12 cellular contexts compared by ENCODE assay signal in genomic region chr1:111571987-111572386, GRCh38. TPM values are rescaled to one million over a fixed set of nuclear protein-coding genes. Genes with fewer than 3 reads are reported as not detected.
DNase-seq lines count a peak whose midpoint lies in the region; ATAC-seq and TF ChIP-seq lines count a peak whose summit lies in the region.
"Had no signal": no experiment of that assay in that cellular context is flagged by ENCODE, and none has a peak within 500 bp of the region (broad histone marks: within the 10 kb centered on the region; RNA-seq: fewer than 3 reads in every experiment).

No MANE protein-coding gene starts in this region.

- H3K27ac ChIP-seq in left lung (no peak overlapping the region), OCI-LY7 (ENCODE audit: low read depth, low read length, poor library complexity, severe bottlenecking) (no peak overlapping the region)
- H3K27ac ChIP-seq: right atrium auricular region had no signal

- no peak overlapping the region for H3K4me3 ChIP-seq in cardiac fibroblast (replicated peaks in 1 of 2; ENCODE audit: low read depth in 2 of 2, low read length in 2 of 2)
- H3K4me3 ChIP-seq in left lung: no peak overlapping the region
- H3K4me3 ChIP-seq in OCI-LY7 (ENCODE audit: low read depth, low read length, poor library complexity, severe bottlenecking): no peak overlapping the region
- H3K4me3 ChIP-seq: right atrium auricular region had no signal

- H3K79me2 ChIP-seq in OCI-LY7 (ENCODE audit: insufficient read depth, low read depth, low read length): no peaks in the 10 kb centered on the region

- POLR2A ChIA-PET in OCI-LY7 (lab: Charles Lee): interaction anchor here (0.6 to 2.1 kb wide), 4 partner anchors 10 to 402 kb away, joined by 3 to 6 read pairs (median 4); no protein-coding TSS in a partner anchor

- H3K27me3 Mint-ChIP-seq in HFFc6 (ENCODE audit: insufficient read depth): no peaks in the 10 kb centered on the region
- H3K27me3 Mint-ChIP-seq: activated CD4-positive, alpha-beta T cell treated with anti-CD3 and anti-CD28 coated beads, Interleukin-2, amount 10 ng/mL, durations not matched to agents 24 days and 14 days had no signal

- no peaks in the 10 kb centered on the region for H3K9me2 ChIP-seq in OCI-LY7 (ENCODE audit: insufficient read depth, low read length)

- CTCF ChIA-PET in OCI-LY7 (lab: Charles Lee; ENCODE audit: unreplicated experiment): no interaction called here

- TF ChIP-seq CTCF in HFFc6 (IDR thresholded peaks at IDR 0.05): no peak
- TF ChIP-seq CTCF in cardiac fibroblast (IDR thresholded peaks at IDR 0.05; ENCODE audit: low read depth, low read length): no peak
- no peak for TF ChIP-seq CTCF in left lung (IDR thresholded peaks at IDR 0.05)
- no peak for TF ChIP-seq CTCF in OCI-LY7 (conservative IDR thresholded peaks at IDR 0.05; ENCODE audit: low read length)

- no peaks in the 10 kb centered on the region for H3K9me3 ChIP-seq in left lung
- H3K9me3 ChIP-seq in OCI-LY7 (ENCODE audit: low read length): no peaks in the 10 kb centered on the region
- H3K9me3 ChIP-seq: right atrium auricular region had no signal

- no peaks in the 10 kb centered on the region for H3K9me3 Mint-ChIP-seq in HFFc6

- H3K4me3 Mint-ChIP-seq in HFFc6: peak overlapping the region; percentile 51; the same call in 1 of the 2 replicates
- H3K4me3 Mint-ChIP-seq: activated CD4-positive, alpha-beta T cell treated with anti-CD3 and anti-CD28 coated beads, Interleukin-2, amount 10 ng/mL, durations not matched to agents 24 days and 14 days; CD14-positive monocyte had no signal

- no peaks in the 10 kb centered on the region for H3K27me3 ChIP-seq in left lung
- H3K27me3 ChIP-seq: right atrium auricular region had no signal

- intact Hi-C loops in left lung (cut with DNase I) (no loop called here), OCI-LY7 (cut with micrococcal nuclease; ENCODE audit: unreplicated experiment) (loop anchor here (5.0 kb wide), 1 partner anchor 85 kb away; no protein-coding TSS in a partner anchor)

- no peaks in the 10 kb centered on the region for H4K20me1 ChIP-seq in OCI-LY7 (ENCODE audit: insufficient read depth, low read length)

- H3K4me1 Mint-ChIP-seq in HFFc6 (ENCODE audit: low read depth): peaks cover 37% of the 10 kb centered on the region
- H3K4me1 Mint-ChIP-seq: CD14-positive monocyte had no signal

- no peaks in the 10 kb centered on the region for H3K36me3 Mint-ChIP-seq in HFFc6 (ENCODE audit: low read depth)
- H3K36me3 Mint-ChIP-seq: CD14-positive monocyte had no signal

- no TSS peak for BruUV-seq in OCI-LY7 (replicated peaks; lab: Mats Ljungman, UMichigan)

- peaks cover 10 to 12% of the 10 kb centered on the region in 2 donors for H3K4me1 ChIP-seq in left lung
- H3K4me1 ChIP-seq in OCI-LY7 (ENCODE audit: insufficient read depth, low read length, poor library complexity, severe bottlenecking): peaks cover 6% of the 10 kb centered on the region

- DNase-seq in AG08395 (ENCODE audit: low spot score) (peak; percentile 82), HFFc6 (peak; percentile 72), cardiac fibroblast (ENCODE audit: low read depth in 2 of 2) (peak; percentile 38 to 62), left lung (no peak), ecto neural progenitor cell (ENCODE audit: low spot score) (no peak), OCI-LY7 (ENCODE audit: low spot score) (no peak), RPMI8226 (no peak), DMS153 treated with DMSO at 0.1 percent for 48 hours (lab: John Stamatoyannopoulos, UW; ENCODE audit: unreplicated experiment) (no peak)
- DNase-seq: activated CD4-positive, alpha-beta T cell treated with anti-CD3 and anti-CD28 coated beads, Interleukin-2, amount 10 ng/mL, durations not matched to agents 24 days and 14 days; NCI-H2029 had no signal

- H2AFZ ChIP-seq in OCI-LY7 (ENCODE audit: low read length): no peak overlapping the region

- ATAC-seq in left lung: peak; percentile 38

- H3K36me3 ChIP-seq in left lung: no peaks in the 10 kb centered on the region
- no peaks in the 10 kb centered on the region for H3K36me3 ChIP-seq in OCI-LY7 (ENCODE audit: insufficient read depth, low read length)
- H3K36me3 ChIP-seq: right atrium auricular region had no signal

- no peak overlapping the region for H3K27ac Mint-ChIP-seq in HFFc6
- H3K27ac Mint-ChIP-seq: activated CD4-positive, alpha-beta T cell treated with anti-CD3 and anti-CD28 coated beads, Interleukin-2, amount 10 ng/mL, durations not matched to agents 24 days and 14 days had no signal

- no peak overlapping the region for H3K4me2 ChIP-seq in OCI-LY7 (ENCODE audit: low read length)

RNA-seq across cellular contexts. Expression of gene RAP1A, which starts 47.6 kb away (rescaled TPM):
- total RNA-seq in HFFc6 (2021; fragmentation: NEBNext Ultra II Directional; extraction: Animal tissue kit (Norgen Biotek cat#: 25700)): 10 to 100 TPM; 75.7 to 82.9 (median 80.3) TPM
- 100 to 1,000 TPM; 102 to 121 TPM for total RNA-seq in left lung
- 8.5 and 10.4 TPM in 2 replicates for total RNA-seq in OCI-LY7 (2014; rRNA removed; shearing (Covaris generic))
- 72.0 and 86.3 TPM in 2 replicates for total RNA-seq in OCI-LY7 (2022)

Comparison
In these comparisons a context has a peak if more than half of its experiments do, and no peak if none do; other contexts are left out.
1. DNase-seq: peak in AG08395 (single experiment), HFFc6 (single experiment) and cardiac fibroblast (2 of 2); none in left lung (0 of 2), ecto neural progenitor cell (single experiment), OCI-LY7 (single experiment), RPMI8226 (single experiment) and DMS153 treated with DMSO at 0.1 percent for 48 hours (single experiment).